ENCODE assay signal across 1 cellular context in the genomic region with DNA sequence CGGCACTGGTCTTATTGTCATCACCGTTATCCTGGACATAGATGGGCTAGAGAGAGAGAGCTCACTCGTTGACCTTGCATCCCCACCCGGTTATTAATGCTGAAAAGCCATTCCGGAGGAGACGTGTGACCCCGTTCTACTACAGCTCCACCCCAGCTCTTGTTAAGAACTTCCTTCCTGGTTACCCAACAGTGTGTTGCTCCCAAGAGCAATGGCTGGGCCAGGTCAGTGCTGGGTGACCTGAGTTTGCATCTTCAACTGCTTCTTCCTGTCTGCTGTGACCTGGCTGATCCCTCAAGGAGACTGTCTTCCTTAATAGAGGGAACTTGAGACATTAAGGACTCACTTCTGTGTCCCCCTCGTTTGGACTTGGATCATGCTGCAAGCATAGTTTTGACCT.
TF ChIP-seq lines count a peak whose summit lies in the region.

No MANE protein-coding gene starts in this region.

TF ChIP-seq in H1, 55 proteins besides CTCF, POLR2A, EP300 and RAD21 (continued from another document):
- TF ChIP-seq, protein P1, sequence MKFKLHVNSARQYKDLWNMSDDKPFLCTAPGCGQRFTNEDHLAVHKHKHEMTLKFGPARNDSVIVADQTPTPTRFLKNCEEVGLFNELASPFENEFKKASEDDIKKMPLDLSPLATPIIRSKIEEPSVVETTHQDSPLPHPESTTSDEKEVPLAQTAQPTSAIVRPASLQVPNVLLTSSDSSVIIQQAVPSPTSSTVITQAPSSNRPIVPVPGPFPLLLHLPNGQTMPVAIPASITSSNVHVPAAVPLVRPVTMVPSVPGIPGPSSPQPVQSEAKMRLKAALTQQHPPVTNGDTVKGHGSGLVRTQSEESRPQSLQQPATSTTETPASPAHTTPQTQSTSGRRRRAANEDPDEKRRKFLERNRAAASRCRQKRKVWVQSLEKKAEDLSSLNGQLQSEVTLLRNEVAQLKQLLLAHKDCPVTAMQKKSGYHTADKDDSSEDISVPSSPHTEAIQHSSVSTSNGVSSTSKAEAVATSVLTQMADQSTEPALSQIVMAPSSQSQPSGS (IDR thresholded peaks at IDR 0.05; ENCODE audit: low read length), result no peak
- TF ChIP-seq, protein P2, sequence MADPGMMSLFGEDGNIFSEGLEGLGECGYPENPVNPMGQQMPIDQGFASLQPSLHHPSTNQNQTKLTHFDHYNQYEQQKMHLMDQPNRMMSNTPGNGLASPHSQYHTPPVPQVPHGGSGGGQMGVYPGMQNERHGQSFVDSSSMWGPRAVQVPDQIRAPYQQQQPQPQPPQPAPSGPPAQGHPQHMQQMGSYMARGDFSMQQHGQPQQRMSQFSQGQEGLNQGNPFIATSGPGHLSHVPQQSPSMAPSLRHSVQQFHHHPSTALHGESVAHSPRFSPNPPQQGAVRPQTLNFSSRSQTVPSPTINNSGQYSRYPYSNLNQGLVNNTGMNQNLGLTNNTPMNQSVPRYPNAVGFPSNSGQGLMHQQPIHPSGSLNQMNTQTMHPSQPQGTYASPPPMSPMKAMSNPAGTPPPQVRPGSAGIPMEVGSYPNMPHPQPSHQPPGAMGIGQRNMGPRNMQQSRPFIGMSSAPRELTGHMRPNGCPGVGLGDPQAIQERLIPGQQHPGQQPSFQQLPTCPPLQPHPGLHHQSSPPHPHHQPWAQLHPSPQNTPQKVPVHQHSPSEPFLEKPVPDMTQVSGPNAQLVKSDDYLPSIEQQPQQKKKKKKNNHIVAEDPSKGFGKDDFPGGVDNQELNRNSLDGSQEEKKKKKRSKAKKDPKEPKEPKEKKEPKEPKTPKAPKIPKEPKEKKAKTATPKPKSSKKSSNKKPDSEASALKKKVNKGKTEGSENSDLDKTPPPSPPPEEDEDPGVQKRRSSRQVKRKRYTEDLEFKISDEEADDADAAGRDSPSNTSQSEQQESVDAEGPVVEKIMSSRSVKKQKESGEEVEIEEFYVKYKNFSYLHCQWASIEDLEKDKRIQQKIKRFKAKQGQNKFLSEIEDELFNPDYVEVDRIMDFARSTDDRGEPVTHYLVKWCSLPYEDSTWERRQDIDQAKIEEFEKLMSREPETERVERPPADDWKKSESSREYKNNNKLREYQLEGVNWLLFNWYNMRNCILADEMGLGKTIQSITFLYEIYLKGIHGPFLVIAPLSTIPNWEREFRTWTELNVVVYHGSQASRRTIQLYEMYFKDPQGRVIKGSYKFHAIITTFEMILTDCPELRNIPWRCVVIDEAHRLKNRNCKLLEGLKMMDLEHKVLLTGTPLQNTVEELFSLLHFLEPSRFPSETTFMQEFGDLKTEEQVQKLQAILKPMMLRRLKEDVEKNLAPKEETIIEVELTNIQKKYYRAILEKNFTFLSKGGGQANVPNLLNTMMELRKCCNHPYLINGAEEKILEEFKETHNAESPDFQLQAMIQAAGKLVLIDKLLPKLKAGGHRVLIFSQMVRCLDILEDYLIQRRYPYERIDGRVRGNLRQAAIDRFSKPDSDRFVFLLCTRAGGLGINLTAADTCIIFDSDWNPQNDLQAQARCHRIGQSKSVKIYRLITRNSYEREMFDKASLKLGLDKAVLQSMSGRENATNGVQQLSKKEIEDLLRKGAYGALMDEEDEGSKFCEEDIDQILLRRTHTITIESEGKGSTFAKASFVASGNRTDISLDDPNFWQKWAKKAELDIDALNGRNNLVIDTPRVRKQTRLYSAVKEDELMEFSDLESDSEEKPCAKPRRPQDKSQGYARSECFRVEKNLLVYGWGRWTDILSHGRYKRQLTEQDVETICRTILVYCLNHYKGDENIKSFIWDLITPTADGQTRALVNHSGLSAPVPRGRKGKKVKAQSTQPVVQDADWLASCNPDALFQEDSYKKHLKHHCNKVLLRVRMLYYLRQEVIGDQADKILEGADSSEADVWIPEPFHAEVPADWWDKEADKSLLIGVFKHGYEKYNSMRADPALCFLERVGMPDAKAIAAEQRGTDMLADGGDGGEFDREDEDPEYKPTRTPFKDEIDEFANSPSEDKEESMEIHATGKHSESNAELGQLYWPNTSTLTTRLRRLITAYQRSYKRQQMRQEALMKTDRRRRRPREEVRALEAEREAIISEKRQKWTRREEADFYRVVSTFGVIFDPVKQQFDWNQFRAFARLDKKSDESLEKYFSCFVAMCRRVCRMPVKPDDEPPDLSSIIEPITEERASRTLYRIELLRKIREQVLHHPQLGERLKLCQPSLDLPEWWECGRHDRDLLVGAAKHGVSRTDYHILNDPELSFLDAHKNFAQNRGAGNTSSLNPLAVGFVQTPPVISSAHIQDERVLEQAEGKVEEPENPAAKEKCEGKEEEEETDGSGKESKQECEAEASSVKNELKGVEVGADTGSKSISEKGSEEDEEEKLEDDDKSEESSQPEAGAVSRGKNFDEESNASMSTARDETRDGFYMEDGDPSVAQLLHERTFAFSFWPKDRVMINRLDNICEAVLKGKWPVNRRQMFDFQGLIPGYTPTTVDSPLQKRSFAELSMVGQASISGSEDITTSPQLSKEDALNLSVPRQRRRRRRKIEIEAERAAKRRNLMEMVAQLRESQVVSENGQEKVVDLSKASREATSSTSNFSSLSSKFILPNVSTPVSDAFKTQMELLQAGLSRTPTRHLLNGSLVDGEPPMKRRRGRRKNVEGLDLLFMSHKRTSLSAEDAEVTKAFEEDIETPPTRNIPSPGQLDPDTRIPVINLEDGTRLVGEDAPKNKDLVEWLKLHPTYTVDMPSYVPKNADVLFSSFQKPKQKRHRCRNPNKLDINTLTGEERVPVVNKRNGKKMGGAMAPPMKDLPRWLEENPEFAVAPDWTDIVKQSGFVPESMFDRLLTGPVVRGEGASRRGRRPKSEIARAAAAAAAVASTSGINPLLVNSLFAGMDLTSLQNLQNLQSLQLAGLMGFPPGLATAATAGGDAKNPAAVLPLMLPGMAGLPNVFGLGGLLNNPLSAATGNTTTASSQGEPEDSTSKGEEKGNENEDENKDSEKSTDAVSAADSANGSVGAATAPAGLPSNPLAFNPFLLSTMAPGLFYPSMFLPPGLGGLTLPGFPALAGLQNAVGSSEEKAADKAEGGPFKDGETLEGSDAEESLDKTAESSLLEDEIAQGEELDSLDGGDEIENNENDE (IDR thresholded peaks at IDR 0.05; ENCODE audit: insufficient replicate concordance, low read length), result no peak
TF ChIP-seq in H1: peak in this region for 0.
